In genomic region chr6:93794161-93794560, GRCh38 we compare ENCODE assay signal across 22 cellular contexts.
DNase-seq lines count a peak whose midpoint lies in the region; ATAC-seq, FAIRE-seq and TF ChIP-seq lines count a peak whose summit lies in the region.
"Had no signal": no experiment of that assay in that cellular context is flagged by ENCODE, and none has a peak within 500 bp of the region (broad histone marks: within the 10 kb centered on the region; RNA-seq: fewer than 3 reads in every experiment).

No MANE protein-coding gene starts in this region.

- no peaks in the 10 kb centered on the region for H3K9me2 ChIP-seq in GM23248 (ENCODE audit: insufficient read depth)

- H2AFZ ChIP-seq in GM23248: no peak overlapping the region
- no peak overlapping the region for H2AFZ ChIP-seq in HepG2 (ENCODE audit: low read length)

- peaks cover 5% of the 10 kb centered on the region for H3K9me3 Mint-ChIP-seq in osteocyte (ENCODE audit: unreplicated experiment)

- no peaks in the 10 kb centered on the region for H3K9me3 ChIP-seq in GM23248 (ENCODE audit: low read depth)
- H3K9me3 ChIP-seq in HepG2 (ENCODE audit: low read length): no peaks in the 10 kb centered on the region
- H3K9me3 ChIP-seq: Peyer's patch, SJSA1 had no signal

- H3F3A ChIP-seq in GM23248 (ENCODE audit: insufficient read depth): peaks cover 12% of the 10 kb centered on the region

- H3K27ac Mint-ChIP-seq in osteocyte (ENCODE audit: unreplicated experiment): peak overlapping the region; percentile 63
- H3K27ac Mint-ChIP-seq: B cell, CD14-positive monocyte had no signal

- DNase-seq in GM23248 (peak; percentile 37), brain microvascular endothelial cell (no peak), iris pigment epithelial cell (ENCODE audit: low read depth) (peak; percentile 53), osteocyte (ENCODE audit: extremely low spot score, unreplicated experiment) (no peak), HepG2 (ENCODE audit: low spot score) (no peak), RPMI8226 (no peak)
- DNase-seq: 8988T, KBM-7, NCI-H1092 treated with DMSO at 0.1 percent for 48 hours, NCI-H1436 treated with DMSO at 0.1 percent for 48 hours, NCI-H1930, NCI-H748 treated with DMSO at 0.1 percent for 48 hours, Peyer's patch had no signal

- peaks cover 35% of the 10 kb centered on the region for H3K4me1 ChIP-seq in GM23248 (ENCODE audit: insufficient read depth)
- no peaks in the 10 kb centered on the region for H3K4me1 ChIP-seq in HepG2 (ENCODE audit: insufficient read depth, low read length)
- H3K4me1 ChIP-seq: Peyer's patch, SJSA1 had no signal

- ATAC-seq in HG03342 (IDR thresholded peaks at IDR 0.05; ENCODE audit: unreplicated experiment) (no peak), HepG2 (no peak), HG03439 (IDR thresholded peaks at IDR 0.05; ENCODE audit: unreplicated experiment) (no peak)
- ATAC-seq: Right ventricle myocardium inferior had no signal

- TF ChIP-seq RAD21 in HepG2 (CRISPR knock-in tag; IDR thresholded peaks at IDR 0.05): no peak

- H4K20me1 ChIP-seq in GM23248 (ENCODE audit: insufficient read depth) (no peaks in the 10 kb centered on the region), HepG2 (ENCODE audit: insufficient read depth, low read length) (no peaks in the 10 kb centered on the region)

- TF ChIP-seq EP300 in HepG2 (IDR thresholded peaks at IDR 0.05; ENCODE audit: low read depth in 2 of 2, low read length in 2 of 2) (no peak), HepG2 (CRISPR knock-in tag; IDR thresholded peaks at IDR 0.05; ENCODE audit: borderline replicate concordance) (no peak)

- H3K36me3 ChIP-seq in GM23248 (ENCODE audit: low read depth) (no peaks in the 10 kb centered on the region), brain microvascular endothelial cell (replicated peaks) (no peaks in the 10 kb centered on the region), HepG2 (replicated peaks in 1 of 2; ENCODE audit: control insufficient read depth in 1 of 2, insufficient read depth in 2 of 2, low read length in 2 of 2) (no peaks in the 10 kb centered on the region)
- H3K36me3 ChIP-seq: Peyer's patch, SJSA1 had no signal

- intact Hi-C loops in HepG2 (cut with micrococcal nuclease; ENCODE audit: unreplicated experiment): no loop called here

- H3K4me2 ChIP-seq in GM23248 (ENCODE audit: unreplicated experiment) (peak overlapping the region; percentile 7), HepG2 (ENCODE audit: low read depth, low read length) (no peak overlapping the region)

- H3K27me3 ChIP-seq in GM23248 (replicated peaks; ENCODE audit: insufficient read depth) (no peaks in the 10 kb centered on the region), brain microvascular endothelial cell (replicated peaks) (no peaks in the 10 kb centered on the region), HepG2 (ENCODE audit: control insufficient read depth in 1 of 2, insufficient read depth in 2 of 2, low read length in 2 of 2) (no peaks in the 10 kb centered on the region)
- H3K27me3 ChIP-seq: Peyer's patch, SJSA1 had no signal

- peaks cover 22% of the 10 kb centered on the region for H3K36me3 Mint-ChIP-seq in osteocyte (ENCODE audit: unreplicated experiment)
- H3K36me3 Mint-ChIP-seq: CD14-positive monocyte had no signal

- TF ChIP-seq POLR2A in HepG2 (IDR thresholded peaks at IDR 0.05; ENCODE audit: insufficient read depth in 1 of 2, low read depth in 2 of 2, low read length in 2 of 2): no peak

- FAIRE-seq in HepG2 (lab: Jason Lieb, UNC): no peak
- FAIRE-seq: G401.6, GM12892, GM18507 had no signal

- H3K9ac ChIP-seq in GM23248 (no peak overlapping the region), HepG2 (ENCODE audit: insufficient read depth, low read depth, low read length) (no peak overlapping the region)

- H3K27ac ChIP-seq in GM23248: no peak overlapping the region
- peak overlapping the region; percentile 63 for H3K27ac ChIP-seq in brain microvascular endothelial cell
- no peak overlapping the region for H3K27ac ChIP-seq in HepG2 (ENCODE audit: extremely low read length, insufficient read depth, low read length)
- H3K27ac ChIP-seq: Peyer's patch, SJSA1 had no signal

- H3K4me1 Mint-ChIP-seq in osteocyte (ENCODE audit: unreplicated experiment): peaks cover 82% of the 10 kb centered on the region
- H3K4me1 Mint-ChIP-seq: B cell, CD14-positive monocyte had no signal

- H3K4me3 Mint-ChIP-seq in osteocyte (ENCODE audit: unreplicated experiment): no peak overlapping the region
- H3K4me3 Mint-ChIP-seq: B cell, CD14-positive monocyte had no signal

- TF ChIP-seq CTCF in brain microvascular endothelial cell (IDR thresholded peaks at IDR 0.05; ENCODE audit: low read depth, low read length, missing control alignments) (no peak), osteocyte (IDR thresholded peaks at IDR 0.05) (no peak), HepG2 (CRISPR knock-in tag; IDR thresholded peaks at IDR 0.05) (no peak)

- CTCF ChIA-PET in HepG2 (lab: Yijun Ruan, JAX; ENCODE audit: low intra/inter-chr PET ratio, low total read pairs): no interaction called here

- H3K79me2 ChIP-seq in GM23248 (ENCODE audit: insufficient read depth) (no peaks in the 10 kb centered on the region), HepG2 (ENCODE audit: insufficient read depth, low read length) (no peaks in the 10 kb centered on the region)

- in situ Hi-C loops in GM23248 (cut with MboI): no loop called here
- in situ Hi-C loops in brain microvascular endothelial cell (cut with HindIII; ENCODE audit: low pct_ligation_motif_present, low sequenced_read_pairs): no loop called here
- in situ Hi-C loops in HepG2 (cut with HindIII; ENCODE audit: extremely low pct_ligation_motif_present, low pct_unique_long_range_greater_than_20kb): no loop called here

- H3K27me3 Mint-ChIP-seq in osteocyte (ENCODE audit: unreplicated experiment): no peaks in the 10 kb centered on the region
- H3K27me3 Mint-ChIP-seq: B cell had no signal

- no peak overlapping the region for H3K4me3 ChIP-seq in GM23248
- no peak overlapping the region for H3K4me3 ChIP-seq in brain microvascular endothelial cell (ENCODE audit: low read depth, low read length)
- H3K4me3 ChIP-seq in HepG2 (replicated peaks in 1 of 3; ENCODE audit: insufficient read depth in 1 of 3, low read depth in 2 of 3, low read length in 3 of 3): no peak overlapping the region
- H3K4me3 ChIP-seq: Peyer's patch, SJSA1 had no signal

- POLR2A ChIA-PET in HepG2 (lab: Yijun Ruan, JAX): no interaction called here

- no TSS peak for BruUV-seq in HepG2 (replicated peaks; lab: Mats Ljungman, UMichigan)

TF ChIP-seq in HepG2, 621 proteins besides CTCF, POLR2A, EP300 and RAD21:
- TF ChIP-seq ZNF17 (CRISPR knock-in tag; IDR thresholded peaks at IDR 0.05) (no peak), PBX3 (CRISPR knock-in tag; IDR thresholded peaks at IDR 0.05; ENCODE audit: borderline replicate concordance) (no peak)
- TF ChIP-seq, protein P1, sequence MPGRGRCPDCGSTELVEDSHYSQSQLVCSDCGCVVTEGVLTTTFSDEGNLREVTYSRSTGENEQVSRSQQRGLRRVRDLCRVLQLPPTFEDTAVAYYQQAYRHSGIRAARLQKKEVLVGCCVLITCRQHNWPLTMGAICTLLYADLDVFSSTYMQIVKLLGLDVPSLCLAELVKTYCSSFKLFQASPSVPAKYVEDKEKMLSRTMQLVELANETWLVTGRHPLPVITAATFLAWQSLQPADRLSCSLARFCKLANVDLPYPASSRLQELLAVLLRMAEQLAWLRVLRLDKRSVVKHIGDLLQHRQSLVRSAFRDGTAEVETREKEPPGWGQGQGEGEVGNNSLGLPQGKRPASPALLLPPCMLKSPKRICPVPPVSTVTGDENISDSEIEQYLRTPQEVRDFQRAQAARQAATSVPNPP (CRISPR knock-in tag; IDR thresholded peaks at IDR 0.05): no peak
TF ChIP-seq in HepG2: peak in this region for 0.

Comparison
In these comparisons a context has a peak if more than half of its experiments do, and no peak if none do; other contexts are left out.
1. DNase-seq: peak in GM23248 (single experiment) and iris pigment epithelial cell (single experiment); none in brain microvascular endothelial cell (single experiment), osteocyte (single experiment), HepG2 (single experiment) and RPMI8226 (single experiment).